In the genomic region with DNA sequence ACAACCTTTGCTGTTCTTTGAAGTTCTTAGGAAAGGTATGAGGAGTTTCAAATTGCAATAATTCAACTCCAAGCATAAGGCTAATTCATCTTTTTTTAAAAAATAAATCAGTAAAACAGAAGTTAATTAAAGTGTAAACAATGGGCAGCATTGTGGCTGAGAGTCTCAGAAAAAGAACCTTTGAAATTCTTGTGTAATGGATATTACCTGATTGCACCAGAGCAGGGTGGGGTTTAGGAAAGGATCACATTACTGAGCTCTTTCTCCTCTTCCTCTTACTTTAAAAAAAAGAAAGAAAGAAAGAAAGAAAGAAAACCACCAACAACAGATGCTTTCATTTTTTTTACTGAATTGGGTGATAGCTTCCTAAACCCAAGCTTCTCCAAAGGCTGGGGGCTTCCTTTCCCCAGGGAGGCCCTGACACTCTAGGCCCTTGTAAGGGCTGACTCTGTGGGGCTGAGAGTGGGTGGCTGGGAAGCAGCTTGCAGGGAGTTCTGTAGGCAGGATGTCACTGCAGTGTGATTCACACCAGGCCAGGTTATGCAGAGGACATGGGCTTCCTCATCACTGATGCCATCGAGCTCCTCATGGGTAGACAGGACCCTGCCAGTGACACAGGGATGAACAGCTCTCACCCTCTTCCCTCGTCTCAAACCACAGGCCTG, we compare ENCODE assay signal across 14 cellular contexts.
DNase-seq lines count a peak whose midpoint lies in the region; FAIRE-seq lines count a peak whose summit lies in the region.
"Had no signal": no experiment of that assay in that cellular context is flagged by ENCODE, and none has a peak within 500 bp of the region (broad histone marks: within the 10 kb centered on the region; RNA-seq: fewer than 3 reads in every experiment).

No MANE protein-coding gene starts in this region.

- no peak for FAIRE-seq in urothelium cell line (lab: Jason Lieb, UNC)
- FAIRE-seq: K562 had no signal

- DNase-seq in stimulated activated CD4-positive, alpha-beta T cell treated with anti-CD3 and anti-CD28 coated beads, Interleukin-15, amount 100 ng/mL, for 24 hours, result peak; percentile 21
- DNase-seq in stimulated activated CD4-positive, alpha-beta T cell treated with anti-CD3 and anti-CD28 coated beads, Interleukin-2, amount 100 ng/mL, for 48 hours, result no peak
- DNase-seq in RKO (ENCODE audit: low spot score), result peak; percentile 30
- peak; percentile 14 for DNase-seq in kidney tubule cell (ENCODE audit: low spot score)
- DNase-seq in urothelium cell line (ENCODE audit: low spot score), result peak; percentile 8
- no peak for DNase-seq in inferior parietal cortex (ENCODE audit: extremely low spot score)
- DNase-seq in NCI-H2227 (lab: John Stamatoyannopoulos, UW; ENCODE audit: unreplicated experiment), result no peak
- DNase-seq in NCI-H1436 treated with DMSO at 0.1 percent for 48 hours (lab: John Stamatoyannopoulos, UW), result no peak
- DNase-seq: activated CD4-positive, CD25-positive, alpha-beta regulatory T cell; CD4-positive, alpha-beta T cell; NCI-H345; SIG-M5; stimulated activated naive CD4-positive, alpha-beta T cell treated with Interleukin-2 at 50 U/mL for 16 hours had no signal

Comparison
In these comparisons a context has a peak if more than half of its experiments do, and no peak if none do; other contexts are left out.
1. DNase-seq: peak in stimulated activated CD4-positive, alpha-beta T cell treated with anti-CD3 and anti-CD28 coated beads, Interleukin-15, amount 100 ng/mL, for 24 hours (single experiment), RKO (single experiment), kidney tubule cell (single experiment) and urothelium cell line (single experiment); none in stimulated activated CD4-positive, alpha-beta T cell treated with anti-CD3 and anti-CD28 coated beads, Interleukin-2, amount 100 ng/mL, for 48 hours (0 of 2), inferior parietal cortex (single experiment), NCI-H2227 (single experiment) and NCI-H1436 treated with DMSO at 0.1 percent for 48 hours (single experiment).